Comparison of ENCODE assay signal across 9 cellular contexts in the genomic region with DNA sequence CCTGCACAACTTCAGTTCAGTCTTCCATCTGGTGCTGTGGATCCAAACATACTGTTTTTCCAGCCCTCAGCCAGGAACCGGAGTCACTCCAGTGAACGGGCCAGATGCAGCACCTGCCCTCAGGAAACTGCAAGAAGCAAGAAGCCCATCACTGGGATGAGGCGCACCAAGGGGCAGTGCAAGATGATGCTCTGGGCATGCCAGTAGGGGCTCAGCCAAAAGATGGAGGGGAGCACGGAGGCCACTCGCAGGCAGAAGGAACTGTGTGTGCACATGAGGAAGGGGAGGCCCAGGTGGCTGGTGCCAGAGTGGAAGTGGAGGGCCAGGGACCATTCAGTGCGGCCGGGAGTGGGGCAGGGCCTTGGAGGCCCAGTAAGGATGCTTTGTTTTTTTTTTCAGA.
"Had no signal": no experiment of that assay in that cellular context is flagged by ENCODE, and none has a peak within 500 bp of the region (broad histone marks: within the 10 kb centered on the region; RNA-seq: fewer than 3 reads in every experiment).

No MANE protein-coding gene starts in this region.

- H3K36me3 ChIP-seq: esophagus squamous epithelium, neutrophil, transverse colon had no signal

- H3K27me3 ChIP-seq: esophagus squamous epithelium, neutrophil, transverse colon had no signal

- H3K9me3 ChIP-seq: esophagus squamous epithelium, neutrophil, transverse colon had no signal

- H3K4me1 ChIP-seq: transverse colon had no signal

- DNase-seq: esophagus squamous epithelium, midbrain, naive B cell, small intestine had no signal

- H3K9me3 Mint-ChIP-seq: activated naive CD4-positive, alpha-beta T cell treated with anti-CD3 and anti-CD28 coated beads, Interleukin-2, amount 50 U/mL, for 24 hours; activated T-helper 2 cell treated with anti-CD3 and anti-CD28 coated beads, Interferon-gamma antibody, Interleukin-2, Interleukin-4, amounts not matched to agents 10 μg/mL and 5 μg/mL and 100 μg/mL, durations not matched to agents 14 hours and 24 hours and 36 hours; stimulated activated memory B cell treated with anti-CD40 and anti-IgM and Interleukin-4, amounts not matched to agents 10 μg/mL and 1 μg/mL and 100 μg/mL, for 72 hours had no signal

- H3K4me3 ChIP-seq: esophagus squamous epithelium, transverse colon had no signal

- H3K27ac Mint-ChIP-seq: activated naive CD4-positive, alpha-beta T cell treated with anti-CD3 and anti-CD28 coated beads, Interleukin-2, amount 50 U/mL, for 24 hours; activated T-helper 2 cell treated with anti-CD3 and anti-CD28 coated beads, Interferon-gamma antibody, Interleukin-2, Interleukin-4, amounts not matched to agents 10 μg/mL and 5 μg/mL and 100 μg/mL, durations not matched to agents 14 hours and 24 hours and 36 hours; naive B cell; stimulated activated memory B cell treated with anti-CD40 and anti-IgM and Interleukin-4, amounts not matched to agents 10 μg/mL and 1 μg/mL and 100 μg/mL, for 72 hours had no signal

- H3K4me3 Mint-ChIP-seq: activated naive CD4-positive, alpha-beta T cell treated with anti-CD3 and anti-CD28 coated beads, Interleukin-2, amount 50 U/mL, for 24 hours; naive B cell; stimulated activated memory B cell treated with anti-CD40 and anti-IgM and Interleukin-4, amounts not matched to agents 10 μg/mL and 1 μg/mL and 100 μg/mL, for 72 hours had no signal

- H3K4me1 Mint-ChIP-seq: activated naive CD4-positive, alpha-beta T cell treated with anti-CD3 and anti-CD28 coated beads, Interleukin-2, amount 50 U/mL, for 24 hours had no signal

- H3K27me3 Mint-ChIP-seq: activated naive CD4-positive, alpha-beta T cell treated with anti-CD3 and anti-CD28 coated beads, Interleukin-2, amount 50 U/mL, for 24 hours; naive B cell; stimulated activated memory B cell treated with anti-CD40 and anti-IgM and Interleukin-4, amounts not matched to agents 10 μg/mL and 1 μg/mL and 100 μg/mL, for 72 hours had no signal

- H3K36me3 Mint-ChIP-seq: activated naive CD4-positive, alpha-beta T cell treated with anti-CD3 and anti-CD28 coated beads, Interleukin-2, amount 50 U/mL, for 24 hours; naive B cell; stimulated activated memory B cell treated with anti-CD40 and anti-IgM and Interleukin-4, amounts not matched to agents 10 μg/mL and 1 μg/mL and 100 μg/mL, for 72 hours had no signal

- H3K27ac ChIP-seq: neutrophil, transverse colon had no signal
